ENCODE assay signal across 1 cellular context in genomic region chr16:1330931-1331711, GRCh38.
TF ChIP-seq lines count a peak whose summit lies in the region.

No MANE protein-coding gene starts in this region.

TF ChIP-seq in K562, 482 proteins besides CTCF, POLR2A, EP300 and RAD21:
- TF ChIP-seq ZFP91 (CRISPR knock-in tag; IDR thresholded peaks at IDR 0.05), result no peak
- peak; percentile 72; the same call in 1 of the 2 replicates for TF ChIP-seq SMARCA5 (IDR thresholded peaks at IDR 0.05)
- TF ChIP-seq THAP7 (CRISPR knock-in tag; IDR thresholded peaks at IDR 0.05), result no peak
- no peak for TF ChIP-seq RBM34 (IDR thresholded peaks at IDR 0.05; ENCODE audit: borderline replicate concordance, insufficient read depth, low read length)
- no peak for TF ChIP-seq FOXP4 (CRISPR knock-in tag; IDR thresholded peaks at IDR 0.05; ENCODE audit: borderline replicate concordance)
- TF ChIP-seq KDM1A (IDR thresholded peaks at IDR 0.05), result peak; percentile 60 to 73; a peak in 3 of 4 replicates
- no peak for TF ChIP-seq RFX1 (IDR thresholded peaks at IDR 0.05)
- 0 out of 2 replicates have a peak, but pooled peaks have one; percentile 36 for TF ChIP-seq CC2D1A (IDR thresholded peaks at IDR 0.05)
- no peak for TF ChIP-seq MBD1 (CRISPR knock-in tag; IDR thresholded peaks at IDR 0.05)
- TF ChIP-seq ELF1 (tag; IDR thresholded peaks at IDR 0.05), result no peak
- no peak for TF ChIP-seq ZBTB5 (IDR thresholded peaks at IDR 0.05)
- peak; percentile 65; the same call in 1 of the 2 replicates for TF ChIP-seq HDAC2 (IDR thresholded peaks at IDR 0.05)
- TF ChIP-seq ZNF24 (IDR thresholded peaks at IDR 0.05), result peak; percentile 4; the same call in 1 of the 2 replicates
- 0 out of 2 replicates have a peak, but pooled peaks have one; percentile 35 for TF ChIP-seq DMBX1 (CRISPR knock-in tag; IDR thresholded peaks at IDR 0.05; ENCODE audit: borderline replicate concordance)
- TF ChIP-seq BCOR (IDR thresholded peaks at IDR 0.05), result peak; percentile 98
- 0 out of 2 replicates have a peak, but pooled peaks have one; percentile 27 for TF ChIP-seq ZNF584 (CRISPR knock-in tag; IDR thresholded peaks at IDR 0.05; ENCODE audit: low read depth)
- TF ChIP-seq NR2C2 (CRISPR knock-in tag; IDR thresholded peaks at IDR 0.05), result no peak
- no peak for TF ChIP-seq NR2C2 (tag; IDR thresholded peaks at IDR 0.05)
- TF ChIP-seq LCOR (CRISPR knock-in tag; IDR thresholded peaks at IDR 0.05), result no peak
- TF ChIP-seq CHD4 (IDR thresholded peaks at IDR 0.05; ENCODE audit: insufficient read depth, insufficient replicate concordance, low read depth, low read length, poor library complexity, severe bottlenecking), result peak; percentile 93
- no peak for TF ChIP-seq GABPB2 (CRISPR knock-in tag; conservative IDR thresholded peaks at IDR 0.05)
- TF ChIP-seq PCBP1 (IDR thresholded peaks at IDR 0.05; ENCODE audit: low read depth, low read length, poor library complexity, severe bottlenecking), result peak; percentile 24
- TF ChIP-seq CREB3 (tag; conservative IDR thresholded peaks at IDR 0.05; ENCODE audit: low read depth), result 0 out of 2 replicates have a peak, but pooled peaks have one; percentile 23
- TF ChIP-seq RCOR1 (IDR thresholded peaks at IDR 0.05; ENCODE audit: borderline replicate concordance in 1 of 2, low read depth in 2 of 2, low read length in 2 of 2), result peak in 1 of 2 experiments; percentile 67; a peak in 2 of 4 replicates
- no peak for TF ChIP-seq KAT2B (IDR thresholded peaks at IDR 0.05; ENCODE audit: low read depth, low read length)
- TF ChIP-seq TEAD2 (tag; IDR thresholded peaks at IDR 0.05), result no peak
